18 cellular contexts compared by ENCODE assay signal in the genomic region with DNA sequence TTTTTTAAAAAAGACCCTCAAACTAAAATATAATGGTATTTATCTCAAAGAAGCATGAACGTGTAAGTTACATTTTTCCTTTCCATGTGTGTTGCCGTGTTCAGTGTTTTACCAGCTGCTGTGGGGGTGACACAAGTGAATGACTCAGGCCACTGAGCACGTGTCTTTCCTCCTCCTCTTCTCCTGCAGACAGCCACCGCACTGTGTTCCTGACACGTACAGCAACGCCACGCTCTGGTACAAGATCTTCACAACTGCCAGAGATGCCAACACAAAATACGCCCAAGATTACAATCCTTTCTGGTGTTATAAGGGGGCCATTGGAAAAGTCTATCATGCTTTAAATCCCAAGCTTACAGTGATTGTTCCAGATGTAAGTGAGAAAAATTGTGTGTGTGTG. TPM values are rescaled to one million over a fixed set of nuclear protein-coding genes. Genes with fewer than 3 reads are reported as not detected.
DNase-seq lines count a peak whose midpoint lies in the region; ATAC-seq lines count a peak whose summit lies in the region.
"Had no signal": no experiment of that assay in that cellular context is flagged by ENCODE, and none has a peak within 500 bp of the region (broad histone marks: within the 10 kb centered on the region; RNA-seq: fewer than 3 reads in every experiment).

No MANE protein-coding gene starts in this region.

- H3K4me2 ChIP-seq in Karpas-422 (ENCODE audit: low read depth, low read length, poor library complexity, severe bottlenecking) (no peak overlapping the region), skeletal muscle satellite cell (ENCODE audit: low read length) (peak overlapping the region; percentile 28)

- no peaks in the 10 kb centered on the region for H3K4me1 Mint-ChIP-seq in activated CD8-positive, alpha-beta memory T cell treated with anti-CD3 and anti-CD28 coated beads, Interleukin-2, amount 10 ng/mL, durations not matched to agents 7 days and 5 days

- H3K27me3 Mint-ChIP-seq in activated CD8-positive, alpha-beta memory T cell treated with anti-CD3 and anti-CD28 coated beads, Interleukin-2, amount 10 ng/mL, durations not matched to agents 7 days and 5 days = no peaks in the 10 kb centered on the region

- H3K36me3 Mint-ChIP-seq in activated CD8-positive, alpha-beta memory T cell treated with anti-CD3 and anti-CD28 coated beads, Interleukin-2, amount 10 ng/mL, durations not matched to agents 7 days and 5 days = peaks cover 33% of the 10 kb centered on the region

- peaks cover 38% of the 10 kb centered on the region for H3K36me3 ChIP-seq in Karpas-422 (ENCODE audit: insufficient read depth, low read length)
- peaks cover 68% of the 10 kb centered on the region for H3K36me3 ChIP-seq in skeletal muscle satellite cell (ENCODE audit: insufficient read depth, low read length)
- H3K36me3 ChIP-seq in H7 (replicated peaks; ENCODE audit: control insufficient read depth, insufficient read depth, low read length) = peaks cover 20% of the 10 kb centered on the region

- H3K27ac Mint-ChIP-seq in activated CD8-positive, alpha-beta memory T cell treated with anti-CD3 and anti-CD28 coated beads, Interleukin-2, amount 10 ng/mL, durations not matched to agents 7 days and 5 days = no peak overlapping the region

- no peak overlapping the region for H3K4me3 Mint-ChIP-seq in activated CD8-positive, alpha-beta memory T cell treated with anti-CD3 and anti-CD28 coated beads, Interleukin-2, amount 10 ng/mL, durations not matched to agents 7 days and 5 days

- H3K4me1 ChIP-seq in Karpas-422 (ENCODE audit: low read length) (peaks cover 63% of the 10 kb centered on the region), skeletal muscle satellite cell (ENCODE audit: control insufficient read depth, insufficient read depth, low read length) (peaks cover 30% of the 10 kb centered on the region)
- H3K4me1 ChIP-seq: BE2C, psoas muscle, testis had no signal

- no peak for ATAC-seq in Right ventricle myocardium superior (ENCODE audit: poor library complexity)
- ATAC-seq in activated CD8-positive, alpha-beta memory T cell treated with anti-CD3 and anti-CD28 coated beads, Interleukin-2, amount 10 ng/mL, durations not matched to agents 7 days and 5 days = no peak
- ATAC-seq: esophagus mucosa, psoas muscle, SK-N-SH treated with all-trans-retinoic acid at 6 μM for 48 hours had no signal

- DNase-seq in Karpas-422 (no peak), caudate nucleus (lab: John Stamatoyannopoulos, UW) (peak in 55 of 61 donors; percentile 6 to 96 (median 73)), inferior parietal cortex (ENCODE audit: extremely low spot score) (peak; percentile 68), Right ventricle myocardium superior (no peak), NCI-H1092 (lab: John Stamatoyannopoulos, UW) (no peak), H7 (no peak)
- no peak for DNase-seq in activated CD8-positive, alpha-beta memory T cell treated with anti-CD3 and anti-CD28 coated beads, Interleukin-2, amount 10 ng/mL, durations not matched to agents 7 days and 5 days
- DNase-seq: activated CD4-positive, alpha-beta T cell treated with anti-CD3 and anti-CD28 coated beads, Interleukin-2, amount 50 U/mL, for 1 hour; activated T-cell treated with anti-CD3 and anti-CD28 coated beads, Interleukin-2, amount 50 U/mL, for 1 hour; BE2C; colonic mucosa; DMS 273 treated with DMSO at 0.1 percent for 48 hours; NCI-H187; psoas muscle; testis had no signal

- no peaks in the 10 kb centered on the region for H3K9me3 Mint-ChIP-seq in activated CD8-positive, alpha-beta memory T cell treated with anti-CD3 and anti-CD28 coated beads, Interleukin-2, amount 10 ng/mL, durations not matched to agents 7 days and 5 days (ENCODE audit: low read depth)

- intact Hi-C loops in Right ventricle myocardium superior (cut with DNase I) = no loop called here

- H3K4me3 ChIP-seq in Karpas-422 (ENCODE audit: low read length) = no peak overlapping the region
- H3K4me3 ChIP-seq in skeletal muscle satellite cell (ENCODE audit: low read length) = no peak overlapping the region
- H3K4me3 ChIP-seq in H7 (ENCODE audit: insufficient read depth, low read depth, low read length) = no peak overlapping the region
- H3K4me3 ChIP-seq: colonic mucosa, psoas muscle, testis had no signal

- H3K27me3 ChIP-seq in Karpas-422 (ENCODE audit: low read length) = no peaks in the 10 kb centered on the region
- H3K27me3 ChIP-seq in skeletal muscle satellite cell (ENCODE audit: control insufficient read depth, insufficient read depth, low read length) = no peaks in the 10 kb centered on the region
- H3K27me3 ChIP-seq in H7 (ENCODE audit: control insufficient read depth, insufficient read depth, low read length) = no peaks in the 10 kb centered on the region
- H3K27me3 ChIP-seq: BE2C, colonic mucosa, testis had no signal

- no peaks in the 10 kb centered on the region for H4K20me1 ChIP-seq in Karpas-422 (ENCODE audit: insufficient read depth, low read depth, low read length)

- CTCF ChIA-PET in activated CD8-positive, alpha-beta memory T cell treated with anti-CD3 and anti-CD28 coated beads, Interleukin-2, amount 10 ng/mL, durations not matched to agents 7 days and 5 days (lab: Charles Lee) = no interaction called here

- no peak overlapping the region for H2AFZ ChIP-seq in Karpas-422 (ENCODE audit: low read length)

- H3K79me2 ChIP-seq in Karpas-422 (ENCODE audit: low read length) = peaks cover 18% of the 10 kb centered on the region

- H3K27ac ChIP-seq in Karpas-422 (ENCODE audit: low read length) (peak overlapping the region; percentile 87), caudate nucleus (ENCODE audit: low read depth, low read length) (peak overlapping the region; percentile 63)
- H3K27ac ChIP-seq: colonic mucosa, psoas muscle, testis had no signal

- H3K9ac ChIP-seq in Karpas-422 (ENCODE audit: low read length) (no peak overlapping the region), skeletal muscle satellite cell (ENCODE audit: low read depth, low read length) (peak overlapping the region; percentile 54)

- H3K9me3 ChIP-seq in Karpas-422 (ENCODE audit: low read length) = no peaks in the 10 kb centered on the region
- H3K9me3 ChIP-seq in skeletal muscle satellite cell (replicated peaks; ENCODE audit: low read length) = no peaks in the 10 kb centered on the region
- H3K9me3 ChIP-seq: BE2C, colonic mucosa, psoas muscle, testis had no signal

- no peaks in the 10 kb centered on the region for H3K9me2 ChIP-seq in Karpas-422 (replicated peaks; ENCODE audit: insufficient read depth, low read length)

RNA-seq across cellular contexts. Expression of a gene that starts 29.7 kb away (rescaled TPM):
- total RNA-seq in Karpas-422 (2014; rRNA removed; shearing (Covaris generic); ENCODE audit: low replicate concordance) = 97.5 and 126 TPM in 2 replicates
- 76.6 and 101 TPM in 2 replicates for total RNA-seq in skeletal muscle satellite cell (2012; rRNA removed)
- 37.1 TPM for total RNA-seq in Right ventricle myocardium superior
- 10 to 100 TPM; 84.8 to 90.2 TPM for total RNA-seq in activated CD8-positive, alpha-beta memory T cell treated with anti-CD3 and anti-CD28 coated beads, Interleukin-2, amount 10 ng/mL, durations not matched to agents 7 days and 5 days
- total RNA-seq in H7 (2014; rRNA removed; shearing (Covaris generic)) = 68.9 and 71.4 TPM in 2 replicates

RNA-seq across cellular contexts. Expression of a gene that starts 44.6 kb away (rescaled TPM):
- 15.0 and 17.5 TPM in 2 replicates for total RNA-seq in Karpas-422 (2014; rRNA removed; shearing (Covaris generic); ENCODE audit: low replicate concordance)
- total RNA-seq in skeletal muscle satellite cell (2012; rRNA removed) = 82.4 and 109 TPM in 2 replicates
- total RNA-seq in Right ventricle myocardium superior = 180 TPM
- 10 to 100 TPM; 32.4 to 49.1 TPM for total RNA-seq in activated CD8-positive, alpha-beta memory T cell treated with anti-CD3 and anti-CD28 coated beads, Interleukin-2, amount 10 ng/mL, durations not matched to agents 7 days and 5 days
- 21.8 and 26.5 TPM in 2 replicates for total RNA-seq in H7 (2014; rRNA removed; shearing (Covaris generic))

RNA-seq across cellular contexts. Expression of a gene that starts 45.9 kb away (rescaled TPM):
- 17.3 and 21.5 TPM in 2 replicates for total RNA-seq in Karpas-422 (2014; rRNA removed; shearing (Covaris generic); ENCODE audit: low replicate concordance)
- 9.6 and 16.0 TPM in 2 replicates for total RNA-seq in skeletal muscle satellite cell (2012; rRNA removed)
- 10.0 TPM for total RNA-seq in Right ventricle myocardium superior
- 10 to 100 TPM; 13.4 to 18.5 TPM for total RNA-seq in activated CD8-positive, alpha-beta memory T cell treated with anti-CD3 and anti-CD28 coated beads, Interleukin-2, amount 10 ng/mL, durations not matched to agents 7 days and 5 days
- total RNA-seq in H7 (2014; rRNA removed; shearing (Covaris generic)) = 16.6 and 17.9 TPM in 2 replicates

Comparison
In these comparisons a context has a peak if more than half of its experiments do, and no peak if none do; other contexts are left out.
1. DNase-seq: peak in caudate nucleus (55 of 61) and inferior parietal cortex (single experiment); none in Karpas-422 (single experiment), Right ventricle myocardium superior (single experiment), NCI-H1092 (single experiment), activated CD8-positive, alpha-beta memory T cell treated with anti-CD3 and anti-CD28 coated beads, Interleukin-2, amount 10 ng/mL, durations not matched to agents 7 days and 5 days (single experiment) and H7 (single experiment).